In the genomic region with DNA sequence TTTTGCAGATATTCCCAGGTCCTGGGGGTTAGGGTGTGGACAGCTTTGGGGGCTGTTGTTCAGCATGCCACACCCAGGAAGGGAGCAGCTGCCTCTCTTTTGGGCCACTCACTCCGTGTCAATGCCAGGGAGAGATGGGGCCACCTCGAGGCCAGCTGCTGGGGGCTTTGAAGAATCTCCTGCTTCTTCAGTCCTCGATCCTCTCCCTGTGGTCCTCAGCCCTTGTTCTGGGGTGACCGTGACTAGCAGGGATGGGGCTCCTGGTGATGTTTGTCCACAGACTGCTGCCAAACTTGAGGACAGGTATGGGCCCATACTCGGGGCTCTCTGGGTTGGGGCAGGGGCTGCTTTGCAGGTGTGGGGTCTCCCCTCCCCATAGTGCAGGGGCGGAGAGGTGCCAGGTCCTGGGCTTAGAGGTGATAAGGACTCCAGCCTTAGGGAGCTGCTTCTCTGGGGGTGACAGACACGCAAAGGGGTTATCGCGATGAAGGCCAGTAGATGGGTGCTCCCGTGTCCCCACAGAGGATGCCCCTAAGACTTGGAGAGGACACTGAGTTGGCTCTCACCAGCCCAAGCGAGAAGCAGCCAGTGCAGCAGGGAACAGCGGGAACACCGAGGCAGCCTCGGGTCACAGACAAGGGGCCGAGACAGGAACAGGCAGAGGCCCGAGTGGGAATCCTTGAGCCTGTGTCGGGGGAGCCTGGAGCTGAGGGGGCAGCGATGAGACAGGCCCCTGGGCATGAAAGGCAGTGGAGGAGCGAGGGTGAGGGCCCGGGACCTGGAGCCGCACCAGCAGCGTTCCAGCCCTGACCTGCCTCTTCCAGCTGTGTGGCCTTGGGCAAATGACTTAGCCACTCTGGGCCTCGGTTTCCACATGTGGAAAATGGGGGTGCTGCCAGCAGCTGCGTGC, we compare ENCODE assay signal across 25 cellular contexts. TPM values are rescaled to one million over a fixed set of nuclear protein-coding genes. Genes with fewer than 3 reads are reported as not detected.
A peak's percentile ranks its signal among the peaks of the same experiment; 100 is the strongest.
DNase-seq lines count a peak whose midpoint lies in the region; ATAC-seq, FAIRE-seq and TF ChIP-seq lines count a peak whose summit lies in the region.
"Had no signal": no experiment of that assay in that cellular context is flagged by ENCODE, and none has a peak within 500 bp of the region (broad histone marks: within the 10 kb centered on the region; RNA-seq: fewer than 3 reads in every experiment).

No MANE protein-coding gene starts in this region.

- H3K27me3 ChIP-seq in H7 (ENCODE audit: control insufficient read depth, insufficient read depth, low read length) (no peaks in the 10 kb centered on the region), K562 (ENCODE audit: control insufficient read depth in 2 of 2, insufficient read depth in 2 of 2, low read length in 2 of 2) (peaks cover 36 to 88% of the 10 kb centered on the region in 2 experiments; a peak in 4 of 5 replicates), lower lobe of right lung (ENCODE audit: low read depth) (no peaks in the 10 kb centered on the region), osteoblast (ENCODE audit: insufficient read depth, low read length) (no peaks in the 10 kb centered on the region)
- H3K27me3 ChIP-seq: BE2C had no signal

- TF ChIP-seq EP300 in K562 (IDR thresholded peaks at IDR 0.05; ENCODE audit: low read length) = no peak

- H3K4me2 ChIP-seq in K562 (ENCODE audit: insufficient read depth, low read length) (no peak overlapping the region), osteoblast (ENCODE audit: insufficient read depth, low read length) (no peak overlapping the region)

- H3K9me1 ChIP-seq in K562 (ENCODE audit: control insufficient read depth, insufficient read depth, low read length) = no peaks in the 10 kb centered on the region

- H3K27ac ChIP-seq in K562 (ENCODE audit: extremely low read depth, low read depth, low read length) (no peak overlapping the region), lower lobe of right lung (no peak overlapping the region), osteoblast (ENCODE audit: low read depth, low read length) (no peak overlapping the region)
- H3K27ac ChIP-seq: HL-60 had no signal

- no peak overlapping the region for H3K4me3 ChIP-seq in H7 (ENCODE audit: insufficient read depth, low read depth, low read length)
- H3K4me3 ChIP-seq in K562 = no peak overlapping the region
- no peak overlapping the region for H3K4me3 ChIP-seq in lower lobe of right lung
- H3K4me3 ChIP-seq in osteoblast (ENCODE audit: insufficient read depth, low read length) = no peak overlapping the region

- in situ Hi-C loops in K562 (cut with MboI) = no loop called here

- ATAC-seq in K562 (no peak), lower lobe of right lung (no peak)

- CTCF ChIA-PET in K562 (lab: Yijun Ruan, JAX; ENCODE audit: low intra/inter-chr PET ratio) = no interaction called here

- no peaks in the 10 kb centered on the region for H3K9me3 ChIP-seq in K562 (replicated peaks; ENCODE audit: control insufficient read depth, insufficient read depth, low read depth, low read length)
- no peaks in the 10 kb centered on the region for H3K9me3 ChIP-seq in lower lobe of right lung
- H3K9me3 ChIP-seq in osteoblast (ENCODE audit: low read depth, low read length) = no peaks in the 10 kb centered on the region
- H3K9me3 ChIP-seq: BE2C had no signal

- BruUV-seq in K562 (replicated peaks; lab: Mats Ljungman, UMichigan) = no TSS peak

- H3K79me2 ChIP-seq in K562 (ENCODE audit: control insufficient read depth, insufficient read depth, low read length) (no peaks in the 10 kb centered on the region), osteoblast (ENCODE audit: insufficient read depth, low read length) (no peaks in the 10 kb centered on the region)

- TF ChIP-seq CTCF in K562 (IDR thresholded peaks at IDR 0.05 in 2 of 3, conservative IDR thresholded peaks at IDR 0.05 in 1 of 3; ENCODE audit: insufficient read depth in 2 of 3, low read depth in 1 of 3, low read length in 3 of 3) (no peak), lower lobe of right lung (IDR thresholded peaks at IDR 0.05) (no peak), osteoblast (IDR thresholded peaks at IDR 0.05; ENCODE audit: extremely low read depth, low read depth, low read length) (no peak)

- POLR2A ChIA-PET in K562 (lab: Yijun Ruan, JAX) = interaction anchor here (0.6 kb wide), 1 partner anchor 413 kb away, joined by 3 read pairs; no protein-coding TSS in a partner anchor

- no peak for FAIRE-seq in K562 (lab: Jason Lieb, UNC)
- FAIRE-seq: A204.1, GM12892, GM18507 had no signal

- TF ChIP-seq RAD21 in K562 (CRISPR knock-in tag; conservative IDR thresholded peaks at IDR 0.05 in 1 of 2, IDR thresholded peaks at IDR 0.05 in 1 of 2) = no peak

- intact Hi-C loops in K562 (cut with micrococcal nuclease) (loop anchor here (10.0 kb wide), 1 partner anchor 141 kb away; no protein-coding TSS in a partner anchor), lower lobe of right lung (cut with DNase I) (no loop called here)

- H3K9ac ChIP-seq in K562 (ENCODE audit: insufficient read depth in 1 of 2, low read depth in 2 of 2, low read length in 2 of 2) = no peak overlapping the region

- H2AFZ ChIP-seq in K562 (ENCODE audit: low read depth, low read length) (no peak overlapping the region), osteoblast (ENCODE audit: low read length) (no peak overlapping the region)

- no peak for TF ChIP-seq POLR2A in K562 (conservative IDR thresholded peaks at IDR 0.05)

- H3K4me1 ChIP-seq in K562 (replicated peaks in 1 of 2; ENCODE audit: control insufficient read depth in 2 of 2, insufficient read depth in 2 of 2, low read length in 2 of 2) (peaks cover 0 to 31% of the 10 kb centered on the region in 2 experiments; a peak in 2 of 5 replicates), lower lobe of right lung (no peaks in the 10 kb centered on the region), osteoblast (ENCODE audit: insufficient read depth, low read length) (no peaks in the 10 kb centered on the region)
- H3K4me1 ChIP-seq: BE2C had no signal

- DNase-seq in H7 (peak; percentile 29), K562 (ENCODE audit: extremely low read depth in 1 of 4, low spot score in 3 of 4) (no peak), lower lobe of right lung (peak; percentile 30), osteoblast (ENCODE audit: insufficient read length, low spot score, missing footprints) (peak; percentile 84), cerebellar cortex (ENCODE audit: low spot score) (no peak), 8988T (no peak), activated T-cell treated with anti-CD3 and anti-CD28 coated beads for 4 hours (no peak)
- DNase-seq: ACHN; BE2C; C1 segment of cervical spinal cord; CD4-positive, CD25-positive, alpha-beta regulatory T cell; CD8-positive, alpha-beta memory T cell; COR-L47; DMS 273 treated with DMSO at 0.1 percent for 48 hours; DMS53; GDM1; GOT3; H9; IMR-90; KBM-7 had no signal

- WGBS in K562 (ENCODE audit: insufficient coverage, low coverage, missing lambda C conversion rate) = 2% methylated on average over 22 of the region's 24 CpGs

- H3K36me3 ChIP-seq in H7 (replicated peaks; ENCODE audit: control insufficient read depth, insufficient read depth, low read length) = no peaks in the 10 kb centered on the region; the same call in 1 of the 2 replicates
- H3K36me3 ChIP-seq in K562 (ENCODE audit: control insufficient read depth, insufficient read depth, low read length) = no peaks in the 10 kb centered on the region
- no peaks in the 10 kb centered on the region for H3K36me3 ChIP-seq in lower lobe of right lung
- H3K36me3 ChIP-seq in osteoblast (ENCODE audit: insufficient read depth, low read length) = no peaks in the 10 kb centered on the region
- H3K36me3 ChIP-seq: BE2C had no signal

- H4K20me1 ChIP-seq in K562 (replicated peaks; ENCODE audit: control insufficient read depth, insufficient read depth, low read length) (peaks cover 15% of the 10 kb centered on the region; the same call in 1 of the 2 replicates), osteoblast (ENCODE audit: insufficient read depth, low read length) (no peaks in the 10 kb centered on the region)

TF ChIP-seq in K562, 482 proteins besides CTCF, POLR2A, EP300 and RAD21:
- TF ChIP-seq PTBP1 (IDR thresholded peaks at IDR 0.05; ENCODE audit: low read depth, low read length) (no peak), DPF2 (IDR thresholded peaks at IDR 0.05) (no peak), BCOR (IDR thresholded peaks at IDR 0.05) (0 out of 2 replicates have a peak, but pooled peaks have one; percentile 11)

RNA-seq across cellular contexts. Expression of a gene that starts 11.1 kb away (rescaled TPM):
- 1.4 and 3.7 TPM in 2 replicates for total RNA-seq in H7 (2014; rRNA removed; shearing (Covaris generic))
- total RNA-seq in K562 (2011; cell fraction: chromatin; rRNA removed; ENCODE audit: low replicate concordance) = not detected in 2 replicates
- total RNA-seq in K562 (2011; cell fraction: nucleolus; rRNA removed) = not detected in 2 replicates
- total RNA-seq in K562 (2011; cell fraction: nucleoplasm; rRNA removed) = not detected in 2 replicates
- total RNA-seq in K562 (2014; rRNA removed) (not detected in 2 replicates), K562 (2014; rRNA removed; fragmentation: Illumina TruSeq; extraction: Trizol) (not detected in 2 replicates), K562 (2015; rRNA removed; fragmentation: Illumina TruSeq; extraction: Trizol) (not detected in 2 replicates), K562 (2021) (not detected in 2 replicates), lower lobe of right lung (0.50 TPM), osteoblast (15.9 and 16.2 TPM in 2 replicates)
- polyA plus RNA-seq in K562 (2011; rRNA removed) (not detected in 2 replicates), K562 (2014; fragmentation: Illumina TruSeq; extraction: Trizol) (not detected in 2 replicates), K562 (2014; fragmentation: Nextera tagmentation; extraction: Ambion mirVana) (not detected), K562 (2014; rRNA removed) (not detected in 2 replicates)
- not detected in 2 replicates for polyA plus RNA-seq in K562 (2011; cell fraction: cytosol; rRNA removed)
- polyA plus RNA-seq in K562 (2011; cell fraction: nucleus; rRNA removed) = not detected in 2 replicates
- polyA plus RNA-seq in K562 (2012) = not detected in 2 replicates
- not detected in 2 replicates for polyA minus RNA-seq in K562 (2011; rRNA and poly(A)+ RNA removed)
- not detected in 2 replicates for polyA minus RNA-seq in K562 (2011; cell fraction: cytosol; rRNA and poly(A)+ RNA removed)
- polyA minus RNA-seq in K562 (2011; cell fraction: nucleus; rRNA and poly(A)+ RNA removed) = not detected in 2 replicates
- total RNA-seq: CD4-positive, CD25-positive, alpha-beta regulatory T cell; CD8-positive, alpha-beta memory T cell; HT1080; IMR-90 had no signal
- polyA plus RNA-seq: CD4-positive, CD25-positive, alpha-beta regulatory T cell; CD8-positive, alpha-beta memory T cell; IMR-90 had no signal

Comparison
In these comparisons a context has a peak if more than half of its experiments do, and no peak if none do; other contexts are left out.
1. DNase-seq: peak in H7 (single experiment), lower lobe of right lung (single experiment) and osteoblast (single experiment); none in K562 (0 of 4), cerebellar cortex (single experiment), 8988T (single experiment) and activated T-cell treated with anti-CD3 and anti-CD28 coated beads for 4 hours (single experiment).